In the genomic region with DNA sequence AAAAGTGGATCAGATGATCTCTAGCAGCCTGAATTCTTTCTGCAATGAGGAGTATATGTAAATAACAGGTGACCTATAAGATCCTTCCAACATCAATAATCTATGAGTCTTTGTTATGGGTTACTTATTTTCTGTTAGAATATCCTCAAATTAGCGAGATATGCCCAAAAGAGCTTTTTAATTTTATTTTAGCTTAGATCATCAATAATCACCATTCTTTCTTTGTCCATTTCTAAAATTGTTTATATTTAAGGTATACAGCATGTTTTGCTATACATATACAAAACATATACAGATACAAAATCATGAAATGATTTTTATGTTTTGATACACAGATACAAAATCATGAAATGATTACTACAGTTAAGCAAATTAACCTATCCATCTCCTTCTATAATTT, we compare ENCODE assay signal across 26 cellular contexts.
"Had no signal": no experiment of that assay in that cellular context is flagged by ENCODE, and none has a peak within 500 bp of the region (broad histone marks: within the 10 kb centered on the region; RNA-seq: fewer than 3 reads in every experiment).

No MANE protein-coding gene starts in this region.

- FAIRE-seq: colon, keratinocyte had no signal

- H3K27me3 ChIP-seq: esophagus squamous epithelium, gastroesophageal sphincter, neutrophil, spleen, testis, tibial nerve, upper lobe of right lung had no signal

- H3K36me3 Mint-ChIP-seq: immature natural killer cell had no signal

- H3K27me3 Mint-ChIP-seq: dendritic cell treated with granulocyte-macrophage colony-stimulating factor and Interleukin-4, amounts not matched to agents 40 ng/mL and 50 ng/mL, for 4 days; effector memory CD8-positive, alpha-beta T cell; naive thymus-derived CD8-positive, alpha-beta T cell; stimulated activated naive B cell treated with anti-CD40 and anti-IgM and Interleukin-4, amounts not matched to agents 10 μg/mL and 1 μg/mL and 100 μg/mL, for 72 hours; stimulated activated naive CD8-positive, alpha-beta T cell treated with anti-CD3 and anti-CD28 coated beads, Interleukin-15, amount 100 ng/mL, for 72 hours had no signal

- H3K27ac Mint-ChIP-seq: dendritic cell treated with granulocyte-macrophage colony-stimulating factor and Interleukin-4, amounts not matched to agents 40 ng/mL and 50 ng/mL, for 4 days; stimulated activated naive CD8-positive, alpha-beta T cell treated with anti-CD3 and anti-CD28 coated beads, Interleukin-15, amount 100 ng/mL, for 72 hours had no signal

- H3K9me3 Mint-ChIP-seq: dendritic cell treated with granulocyte-macrophage colony-stimulating factor and Interleukin-4, amounts not matched to agents 40 ng/mL and 50 ng/mL, for 4 days; effector memory CD8-positive, alpha-beta T cell; immature natural killer cell; naive thymus-derived CD8-positive, alpha-beta T cell; stimulated activated naive B cell treated with anti-CD40 and anti-IgM and Interleukin-4, amounts not matched to agents 10 μg/mL and 1 μg/mL and 100 μg/mL, for 72 hours; stimulated activated naive CD8-positive, alpha-beta T cell treated with anti-CD3 and anti-CD28 coated beads, Interleukin-15, amount 100 ng/mL, for 72 hours had no signal

- H3K27ac ChIP-seq: epithelial cell of prostate, esophagus squamous epithelium, gastroesophageal sphincter, neutrophil, psoas muscle, spleen, testis, tibial nerve, upper lobe of right lung had no signal

- H3K4me3 Mint-ChIP-seq: dendritic cell treated with granulocyte-macrophage colony-stimulating factor and Interleukin-4, amounts not matched to agents 40 ng/mL and 50 ng/mL, for 4 days; immature natural killer cell; naive thymus-derived CD8-positive, alpha-beta T cell; stimulated activated naive B cell treated with anti-CD40 and anti-IgM and Interleukin-4, amounts not matched to agents 10 μg/mL and 1 μg/mL and 100 μg/mL, for 72 hours; stimulated activated naive CD8-positive, alpha-beta T cell treated with anti-CD3 and anti-CD28 coated beads, Interleukin-15, amount 100 ng/mL, for 72 hours had no signal

- H3K36me3 ChIP-seq: esophagus squamous epithelium, gastroesophageal sphincter, neutrophil, spleen, tibial nerve, upper lobe of right lung had no signal

- H3K9me3 ChIP-seq: esophagus squamous epithelium, gastroesophageal sphincter, mucosa of descending colon, neutrophil, psoas muscle, spleen, testis, tibial nerve, upper lobe of right lung had no signal

- H3K4me1 ChIP-seq: psoas muscle, testis had no signal

- H3K4me3 ChIP-seq: esophagus squamous epithelium, gastroesophageal sphincter, mucosa of descending colon, psoas muscle, spleen, testis, tibial nerve, upper lobe of right lung had no signal

- ATAC-seq: effector memory CD8-positive, alpha-beta T cell; gastroesophageal sphincter; mucosa of descending colon; naive thymus-derived CD8-positive, alpha-beta T cell; psoas muscle; sciatic nerve; stimulated activated naive B cell treated with anti-CD40 and anti-IgM and Interleukin-4, amounts not matched to agents 10 μg/mL and 1 μg/mL and 100 μg/mL, for 72 hours; stimulated activated naive CD8-positive, alpha-beta T cell treated with anti-CD3 and anti-CD28 coated beads, Interleukin-15, amount 100 ng/mL, for 72 hours; upper lobe of right lung had no signal

- DNase-seq: effector memory CD8-positive, alpha-beta T cell; esophagus squamous epithelium; foreskin fibroblast; glutamatergic neuron; immature natural killer cell; left ventricle myocardium superior; mucosa of descending colon; naive thymus-derived CD8-positive, alpha-beta T cell; psoas muscle; retina; spleen; stimulated activated CD4-positive, alpha-beta T cell treated with anti-CD3 and anti-CD28 coated beads, Interleukin-15, amount 100 ng/mL, for 24 hours; stimulated activated CD4-positive, alpha-beta T cell treated with anti-CD3 and anti-CD28 coated beads, Interleukin-1b, Interleukin-23, amount 100 ng/mL, for 48 hours; stimulated activated CD4-positive, alpha-beta T cell treated with anti-CD3 and anti-CD28 coated beads, Interleukin-4, amount 100 ng/mL, for 24 hours; stimulated activated naive B cell treated with anti-CD40 and anti-IgM and Interleukin-4, amounts not matched to agents 10 μg/mL and 1 μg/mL and 100 μg/mL, for 72 hours; stimulated activated naive CD8-positive, alpha-beta T cell treated with anti-CD3 and anti-CD28 coated beads, Interleukin-15, amount 100 ng/mL, for 72 hours; testis; upper lobe of right lung had no signal
